ENCODE assay signal across 1 cellular context in the genomic region with DNA sequence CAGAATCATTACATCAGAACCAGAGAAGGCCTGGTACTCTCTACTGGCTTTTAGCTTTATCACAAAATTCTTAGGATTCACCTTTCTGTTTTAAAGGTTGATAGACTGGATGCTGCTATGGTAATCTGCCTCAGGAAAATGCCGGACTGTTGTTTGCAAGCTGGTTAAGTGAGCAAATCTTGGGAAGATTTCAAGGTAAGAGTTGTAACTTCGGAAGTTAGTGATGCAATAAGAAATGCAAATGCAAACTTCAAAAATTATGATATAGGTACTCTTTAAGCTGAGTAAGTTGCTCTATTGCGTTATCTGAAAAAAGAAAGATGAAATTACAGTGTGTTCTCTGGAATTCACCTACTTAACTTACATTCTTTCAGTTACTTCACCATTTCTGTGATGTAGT.
TF ChIP-seq lines count a peak whose summit lies in the region.

No MANE protein-coding gene starts in this region.

TF ChIP-seq in GM23338, 12 proteins besides CTCF, POLR2A, EP300 and RAD21 (continued from another document):
- TF ChIP-seq ZNF114 (CRISPR knock-in tag; IDR thresholded peaks at IDR 0.05), result no peak
